Comparison of ENCODE assay signal across 8 cellular contexts in the genomic region with DNA sequence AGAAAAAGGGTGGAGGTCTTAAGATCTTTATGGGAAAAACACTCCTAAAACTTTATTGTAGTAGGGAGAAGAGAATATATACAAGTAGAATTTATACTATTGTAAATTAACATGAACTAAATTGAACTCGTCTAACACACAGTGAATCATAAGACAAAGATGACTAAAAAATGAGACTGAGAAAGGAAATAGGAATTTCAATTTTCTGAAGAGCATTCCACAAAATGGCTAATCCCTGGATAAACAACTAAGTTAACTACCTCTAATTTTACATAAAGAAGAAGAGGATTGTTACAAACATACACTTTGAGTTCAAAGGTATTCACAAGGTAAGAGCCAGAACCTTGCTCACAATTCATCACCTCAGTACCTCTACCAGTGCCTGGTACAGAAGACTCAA. TPM values are rescaled to one million over a fixed set of nuclear protein-coding genes. Genes with fewer than 3 reads are reported as not detected.
DNase-seq lines count a peak whose midpoint lies in the region; ATAC-seq and TF ChIP-seq lines count a peak whose summit lies in the region.

No MANE protein-coding gene starts in this region.

- TF ChIP-seq CTCF in AG09309 (IDR thresholded peaks at IDR 0.05; ENCODE audit: control insufficient read depth, insufficient read depth, low read depth, low read length, missing control alignments) (no peak), IMR-90 (conservative IDR thresholded peaks at IDR 0.05; ENCODE audit: low read depth, low read length) (no peak), breast epithelium (IDR thresholded peaks at IDR 0.05) (no peak)

- H3K27ac ChIP-seq in IMR-90 (ENCODE audit: insufficient read depth, low read length), result peak overlapping the region; percentile 79
- peak overlapping the region; percentile 42 to 99 for H3K27ac ChIP-seq in breast epithelium
- H3K27ac ChIP-seq in muscle layer of duodenum (ENCODE audit: low read length), result peak overlapping the region; percentile 27

- H2AK9ac ChIP-seq in IMR-90 (replicated peaks; ENCODE audit: low read depth, low read length, poor library complexity), result peak overlapping the region; percentile 18

- H4K5ac ChIP-seq in IMR-90 (ENCODE audit: low read depth, low read length), result peak overlapping the region; percentile 85; the same call in 1 of the 2 replicates

- no peaks in the 10 kb centered on the region for H3K27me3 ChIP-seq in IMR-90 (ENCODE audit: control insufficient read depth, insufficient read depth, low read length)
- no peaks in the 10 kb centered on the region for H3K27me3 ChIP-seq in breast epithelium
- no peaks in the 10 kb centered on the region for H3K27me3 ChIP-seq in muscle layer of duodenum (ENCODE audit: low read depth, low read length)

- no CpG with 5 or more reads among the region's 1 CpG for WGBS in IMR-90 (ENCODE audit: extremely low coverage in 2 of 2, insufficient read length in 1 of 2), 2 experiments

- ATAC-seq in IMR-90 (ENCODE audit: low read depth), result peak; percentile 4; the same call in 1 of the 2 replicates
- no peak for ATAC-seq in esophagus mucosa
- no peak for ATAC-seq in GM21723 (IDR thresholded peaks at IDR 0.05; ENCODE audit: unreplicated experiment)

- no peak overlapping the region; the same call in 2 of the 3 replicates for H2BK15ac ChIP-seq in IMR-90 (ENCODE audit: low read depth, low read length)

- peak overlapping the region; percentile 98; the same call in 1 of the 2 replicates for H3K18ac ChIP-seq in IMR-90 (ENCODE audit: low read depth, low read length)

- H3K9ac ChIP-seq in IMR-90 (ENCODE audit: low read depth, low read length), result peak overlapping the region; percentile 97

- peak overlapping the region; percentile 96; the same call in 1 of the 2 replicates for H3K4ac ChIP-seq in IMR-90 (ENCODE audit: low read depth, low read length)

- no peak for TF ChIP-seq POLR2A in IMR-90 (IDR thresholded peaks at IDR 0.05; ENCODE audit: low read depth, low read length)
- TF ChIP-seq POLR2A in breast epithelium (IDR thresholded peaks at IDR 0.05), result no peak

- peak overlapping the region; percentile 62 for H3K4me3 ChIP-seq in AG09309 (ENCODE audit: control insufficient read depth, low read depth, low read length)
- H3K4me3 ChIP-seq in IMR-90 (ENCODE audit: insufficient read depth, low read depth, low read length), result peak overlapping the region; percentile 95
- peak overlapping the region; percentile 82 to 98 (median 98) for H3K4me3 ChIP-seq in breast epithelium
- peak overlapping the region; percentile 60 to 85 for H3K4me3 ChIP-seq in muscle layer of duodenum (ENCODE audit: low read depth in 1 of 2, low read length in 2 of 2)

- H2BK120ac ChIP-seq in IMR-90 (ENCODE audit: low read depth, low read length), result peak overlapping the region; percentile 86; the same call in 1 of the 2 replicates

- H2BK5ac ChIP-seq in IMR-90 (ENCODE audit: low read depth, low read length, poor library complexity, severe bottlenecking), result peak overlapping the region; percentile 100

- in situ Hi-C loops in IMR-90 (cut with MboI; ENCODE audit: low sequenced_read_pairs), result no loop called here

- H2AFZ ChIP-seq in IMR-90 (replicated peaks; ENCODE audit: low read length, poor library complexity), result no peak overlapping the region

- H3K36me3 ChIP-seq in IMR-90 (ENCODE audit: control insufficient read depth, insufficient read depth, low read length) (peaks cover 3% of the 10 kb centered on the region), breast epithelium (no peaks in the 10 kb centered on the region), muscle layer of duodenum (ENCODE audit: control insufficient read depth in 1 of 2, insufficient read depth in 2 of 2, low read length in 2 of 2) (no peaks in the 10 kb centered on the region)

- H3K4me2 ChIP-seq in IMR-90 (ENCODE audit: low read depth, low read length), result peak overlapping the region; percentile 100

- CTCF ChIA-PET in IMR-90 (lab: Yijun Ruan, JAX), result no interaction called here

- H3K4me1 ChIP-seq in IMR-90 (ENCODE audit: control insufficient read depth, insufficient read depth, low read length) (peaks cover 19% of the 10 kb centered on the region), breast epithelium (peaks cover 0 to 18% of the 10 kb centered on the region in 2 donors), muscle layer of duodenum (ENCODE audit: control insufficient read depth in 1 of 2, insufficient read depth in 2 of 2, low read length in 2 of 2) (peaks cover 0 to 34% of the 10 kb centered on the region in 2 donors)

- POLR2A ChIA-PET in IMR-90 (lab: Charles Lee; ENCODE audit: unreplicated experiment), result no interaction called here

- H4K91ac ChIP-seq in IMR-90 (ENCODE audit: insufficient read depth, low read depth, low read length), result peak overlapping the region; percentile 81

- no peak for DNase-seq in AG09309 (ENCODE audit: low read depth)
- peak; percentile 69 for DNase-seq in IMR-90
- no peak for DNase-seq in breast epithelium (ENCODE audit: low spot score in 2 of 2)
- DNase-seq in foreskin melanocyte, result no peak
- no peak for DNase-seq in DMS153 (lab: John Stamatoyannopoulos, UW)

- dilution Hi-C loops in IMR-90 (cut with HindIII; ENCODE audit: low sequenced_read_pairs, unreplicated experiment), result no loop called here

- H3K56ac ChIP-seq in IMR-90 (ENCODE audit: extremely low read depth, insufficient read depth, low read length), result peak overlapping the region; percentile 92

- H4K8ac ChIP-seq in IMR-90 (ENCODE audit: low read depth in 2 of 2, low read length in 2 of 2), result peak overlapping the region; percentile 53 to 83; a peak in 3 of 4 replicates

- peaks cover 3 to 37% of the 10 kb centered on the region in 2 experiments; a peak in 2 of 4 replicates for H3K79me1 ChIP-seq in IMR-90 (ENCODE audit: low read depth in 1 of 2, low read length in 2 of 2)

- H2BK20ac ChIP-seq in IMR-90 (ENCODE audit: low read depth, low read length), result peak overlapping the region; percentile 28; the same call in 1 of the 2 replicates

- no peak for TF ChIP-seq RAD21 in IMR-90 (IDR thresholded peaks at IDR 0.05; ENCODE audit: low read length)

- peak overlapping the region; percentile 88; the same call in 1 of the 2 replicates for H3K23ac ChIP-seq in IMR-90 (ENCODE audit: low read depth, low read length)

- 0 out of 2 replicates have a peak overlapping the region, but pooled peaks have one; percentile 59 for H2AK5ac ChIP-seq in IMR-90 (ENCODE audit: low read depth, low read length)

- BruUV-seq in IMR-90 (replicated peaks; lab: Mats Ljungman, UMichigan), result no TSS peak

- peaks cover 12% of the 10 kb centered on the region; the same call in 1 of the 2 replicates for H3K9me1 ChIP-seq in IMR-90 (ENCODE audit: insufficient read depth, low read length)

- intact Hi-C loops in IMR-90 (cut with micrococcal nuclease), result loop anchor here (5.0 to 10.0 kb wide), 3 partner anchors 133 to 413 kb away; a partner anchor contains a TSS
- intact Hi-C loops in breast epithelium (cut with DNase I; ENCODE audit: low total_unique reads), result no loop called here

- H3K9me3 ChIP-seq in IMR-90 (ENCODE audit: control insufficient read depth, insufficient read depth, low read length), result no peaks in the 10 kb centered on the region
- H3K9me3 ChIP-seq in breast epithelium, result no peaks in the 10 kb centered on the region
- no peaks in the 10 kb centered on the region for H3K9me3 ChIP-seq in muscle layer of duodenum (ENCODE audit: control insufficient read depth in 1 of 2, low read length in 2 of 2)

- peaks cover 47% of the 10 kb centered on the region for H4K20me1 ChIP-seq in IMR-90 (ENCODE audit: insufficient read depth, low read length)

- peak overlapping the region; percentile 88 for H3K14ac ChIP-seq in IMR-90 (replicated peaks; ENCODE audit: low read depth, low read length)

TF ChIP-seq in IMR-90, 13 proteins besides CTCF, POLR2A, EP300 and RAD21 (continues in another document):
- TF ChIP-seq NFE2L2 (IDR thresholded peaks at IDR 0.05; ENCODE audit: low read depth, low read length) (no peak), MXI1 (IDR thresholded peaks at IDR 0.05; ENCODE audit: borderline replicate concordance, low read depth, low read length) (no peak), CHD1 (IDR thresholded peaks at IDR 0.05; ENCODE audit: low read depth, low read length) (no peak), RFX5 (IDR thresholded peaks at IDR 0.05; ENCODE audit: low read depth, low read length) (no peak), SMC3 (IDR thresholded peaks at IDR 0.05; ENCODE audit: low read depth, low read length) (no peak), MAFK (IDR thresholded peaks at IDR 0.05; ENCODE audit: low read depth, low read length) (no peak), BHLHE40 (IDR thresholded peaks at IDR 0.05; ENCODE audit: low read depth, low read length) (no peak), MAZ (IDR thresholded peaks at IDR 0.05; ENCODE audit: borderline replicate concordance, low read depth, low read length) (no peak), FOS (IDR thresholded peaks at IDR 0.05; ENCODE audit: low read depth, low read length) (no peak), RCOR1 (IDR thresholded peaks at IDR 0.05; ENCODE audit: insufficient replicate concordance, low read length) (no peak), CEBPB (IDR thresholded peaks at IDR 0.05; ENCODE audit: low read depth, low read length) (no peak)
- TF ChIP-seq, protein P1, sequence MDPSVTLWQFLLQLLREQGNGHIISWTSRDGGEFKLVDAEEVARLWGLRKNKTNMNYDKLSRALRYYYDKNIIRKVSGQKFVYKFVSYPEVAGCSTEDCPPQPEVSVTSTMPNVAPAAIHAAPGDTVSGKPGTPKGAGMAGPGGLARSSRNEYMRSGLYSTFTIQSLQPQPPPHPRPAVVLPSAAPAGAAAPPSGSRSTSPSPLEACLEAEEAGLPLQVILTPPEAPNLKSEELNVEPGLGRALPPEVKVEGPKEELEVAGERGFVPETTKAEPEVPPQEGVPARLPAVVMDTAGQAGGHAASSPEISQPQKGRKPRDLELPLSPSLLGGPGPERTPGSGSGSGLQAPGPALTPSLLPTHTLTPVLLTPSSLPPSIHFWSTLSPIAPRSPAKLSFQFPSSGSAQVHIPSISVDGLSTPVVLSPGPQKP (IDR thresholded peaks at IDR 0.05; ENCODE audit: borderline replicate concordance, low read depth, low read length), result no peak

RNA-seq across cellular contexts. Expression of a gene that starts 2.0 kb away (rescaled TPM):
- total RNA-seq in IMR-90 (2012; rRNA removed) (46.1 and 66.1 TPM in 2 replicates), breast epithelium (100 to 1,000 TPM; 108 to 165 (median 119) TPM), esophagus mucosa (35.5 TPM)
- 27.5 and 33.1 TPM in 2 replicates for polyA plus RNA-seq in IMR-90 (2012; rRNA removed)
- polyA plus RNA-seq in IMR-90 (2012; cell fraction: cytosol; rRNA removed), result 74.9 and 171 TPM in 2 replicates
- 104 and 109 TPM in 2 replicates for polyA plus RNA-seq in IMR-90 (2012; cell fraction: nucleus; rRNA removed; ENCODE audit: low replicate concordance)

RNA-seq across cellular contexts. Expression of a gene that starts 29.6 kb away (rescaled TPM):
- total RNA-seq in IMR-90 (2012; rRNA removed) (10.3 and 12.2 TPM in 2 replicates), breast epithelium (10 to 100 TPM; 10.4 to 23.7 (median 22.0) TPM), esophagus mucosa (3.1 TPM)
- polyA plus RNA-seq in IMR-90 (2012; rRNA removed), result 5.3 and 6.0 TPM in 2 replicates
- 1.5 and 3.6 TPM in 2 replicates for polyA plus RNA-seq in IMR-90 (2012; cell fraction: cytosol; rRNA removed)
- 2.4 and 3.9 TPM in 2 replicates for polyA plus RNA-seq in IMR-90 (2012; cell fraction: nucleus; rRNA removed; ENCODE audit: low replicate concordance)

Comparison
In these comparisons a context has a peak if more than half of its experiments do, and no peak if none do; other contexts are left out.
1. H3K27ac ChIP-seq: peak in every context shown above with its lines; median percentile 79 in IMR-90; 70 in breast epithelium; 27 in muscle layer of duodenum.